Comparison of ENCODE assay signal across 19 cellular contexts in genomic region chr3:167456157-167456799, GRCh38. TPM values are rescaled to one million over a fixed set of nuclear protein-coding genes. Genes with fewer than 3 reads are reported as not detected.
A peak's percentile ranks its signal among the peaks of the same experiment; 100 is the strongest.
DNase-seq lines count a peak whose midpoint lies in the region; ATAC-seq and TF ChIP-seq lines count a peak whose summit lies in the region.
"Had no signal": no experiment of that assay in that cellular context is flagged by ENCODE, and none has a peak within 500 bp of the region (broad histone marks: within the 10 kb centered on the region; RNA-seq: fewer than 3 reads in every experiment).

No MANE protein-coding gene starts in this region.

- no peaks in the 10 kb centered on the region for H3K27me3 Mint-ChIP-seq in CD4-positive, alpha-beta memory T cell
- H3K27me3 Mint-ChIP-seq: CD4-positive, alpha-beta T cell had no signal

- no peak for DNase-seq in body of pancreas
- peak; percentile 2 for DNase-seq in osteoblast (ENCODE audit: insufficient read length, low spot score, missing footprints)
- no peak for DNase-seq in CD4-positive, alpha-beta memory T cell
- no peak for DNase-seq in right lobe of liver
- DNase-seq in ovary, result no peak
- DNase-seq: 8988T; ACHN; AML-193; BE2C; CD4-positive, alpha-beta T cell; COR-L47; DMS153; DND-41; H9 had no signal

- TF ChIP-seq CTCF in body of pancreas (IDR thresholded peaks at IDR 0.05) (no peak), osteoblast (IDR thresholded peaks at IDR 0.05; ENCODE audit: extremely low read depth, low read depth, low read length) (no peak), right lobe of liver (IDR thresholded peaks at IDR 0.05) (no peak), ovary (IDR thresholded peaks at IDR 0.05) (no peak)

- H3K4me1 Mint-ChIP-seq in CD4-positive, alpha-beta memory T cell, result no peaks in the 10 kb centered on the region
- H3K4me1 Mint-ChIP-seq: CD14-positive monocyte had no signal

- H3K36me3 ChIP-seq in HUES64 (ENCODE audit: insufficient read depth, low read length) (no peaks in the 10 kb centered on the region), body of pancreas (replicated peaks in 1 of 2; ENCODE audit: insufficient read depth in 1 of 2, low read depth in 2 of 2) (peaks cover 0 to 6% of the 10 kb centered on the region in 2 donors), osteoblast (ENCODE audit: insufficient read depth, low read length) (no peaks in the 10 kb centered on the region), right lobe of liver (no peaks in the 10 kb centered on the region), ovary (no peaks in the 10 kb centered on the region)
- no peaks in the 10 kb centered on the region for H3K36me3 ChIP-seq in CD4-positive, alpha-beta memory T cell (ENCODE audit: insufficient read depth, low read length)
- H3K36me3 ChIP-seq: BE2C; BLaER1 treated with 17β-estradiol and CSF1 and Interleukin-3, amounts not matched to agents 10 nM and 100 nM had no signal

- peak overlapping the region; percentile 11; the same call in 1 of the 2 replicates for H3K27ac ChIP-seq in HUES64 (ENCODE audit: low read depth, low read length)
- H3K27ac ChIP-seq in body of pancreas, result peak overlapping the region in 1 of 4 donors; percentile 45
- H3K27ac ChIP-seq in osteoblast (ENCODE audit: low read depth, low read length), result no peak overlapping the region
- no peak overlapping the region for H3K27ac ChIP-seq in CD4-positive, alpha-beta memory T cell (ENCODE audit: low read depth, low read length)
- H3K27ac ChIP-seq in right lobe of liver, result no peak overlapping the region
- H3K27ac ChIP-seq in ovary, result no peak overlapping the region
- H3K27ac ChIP-seq: A549; BLaER1 treated with 17β-estradiol and CSF1 and Interleukin-3, amounts not matched to agents 10 nM and 100 nM had no signal

- no peak for TF ChIP-seq EP300 in ovary (IDR thresholded peaks at IDR 0.05)

- ATAC-seq in body of pancreas (peak; percentile 43), right lobe of liver (no peak)
- ATAC-seq: A549, HCT116 had no signal

- H3K4me3 ChIP-seq in HUES64 (ENCODE audit: low read length) (no peak overlapping the region), body of pancreas (no peak overlapping the region), osteoblast (ENCODE audit: insufficient read depth, low read length) (no peak overlapping the region), right lobe of liver (no peak overlapping the region), ovary (no peak overlapping the region)
- H3K4me3 ChIP-seq in CD4-positive, alpha-beta memory T cell (ENCODE audit: low read length in 2 of 2), result no peak overlapping the region
- H3K4me3 ChIP-seq: A549; BLaER1 treated with 17β-estradiol and CSF1 and Interleukin-3, amounts not matched to agents 10 nM and 100 nM had no signal

- no peaks in the 10 kb centered on the region for H4K20me1 ChIP-seq in osteoblast (ENCODE audit: insufficient read depth, low read length)
- H4K20me1 ChIP-seq: BLaER1 treated with 17β-estradiol and CSF1 and Interleukin-3, amounts not matched to agents 10 nM and 100 nM had no signal

- POLR2A ChIA-PET in CD4-positive, alpha-beta memory T cell (lab: Charles Lee; ENCODE audit: partially characterized antibody), result no interaction called here

- TF ChIP-seq POLR2A in body of pancreas (IDR thresholded peaks at IDR 0.05) (no peak), right lobe of liver (IDR thresholded peaks at IDR 0.05) (no peak), ovary (IDR thresholded peaks at IDR 0.05) (no peak)

- no peaks in the 10 kb centered on the region for H3K36me3 Mint-ChIP-seq in CD4-positive, alpha-beta memory T cell

- H3K27me3 ChIP-seq in HUES64 (ENCODE audit: insufficient read depth, low read length), result no peaks in the 10 kb centered on the region
- H3K27me3 ChIP-seq in body of pancreas, result no peaks in the 10 kb centered on the region
- H3K27me3 ChIP-seq in osteoblast (ENCODE audit: insufficient read depth, low read length), result no peaks in the 10 kb centered on the region
- H3K27me3 ChIP-seq in CD4-positive, alpha-beta memory T cell (ENCODE audit: insufficient read depth, low read length), result no peaks in the 10 kb centered on the region
- H3K27me3 ChIP-seq in right lobe of liver, result no peaks in the 10 kb centered on the region
- no peaks in the 10 kb centered on the region for H3K27me3 ChIP-seq in ovary
- H3K27me3 ChIP-seq: BE2C; BLaER1 treated with 17β-estradiol and CSF1 and Interleukin-3, amounts not matched to agents 10 nM and 100 nM had no signal

- intact Hi-C loops in body of pancreas (cut with DNase I), result no loop called here
- intact Hi-C loops in CD4-positive, alpha-beta memory T cell (cut with micrococcal nuclease), result no loop called here
- intact Hi-C loops in right lobe of liver (cut with DNase I), result no loop called here
- intact Hi-C loops in ovary (cut with DNase I), result no loop called here

- CTCF ChIA-PET in CD4-positive, alpha-beta memory T cell (lab: Charles Lee; ENCODE audit: partially characterized antibody), result no interaction called here

- no peak overlapping the region for H3K4me2 ChIP-seq in osteoblast (ENCODE audit: insufficient read depth, low read length)
- H3K4me2 ChIP-seq: A549; BLaER1 treated with 17β-estradiol and CSF1 and Interleukin-3, amounts not matched to agents 10 nM and 100 nM had no signal

- H3K4me1 ChIP-seq in HUES64 (ENCODE audit: insufficient read depth, low read length) (peaks cover 38% of the 10 kb centered on the region), body of pancreas (peaks cover 17% of the 10 kb centered on the region), osteoblast (ENCODE audit: insufficient read depth, low read length) (no peaks in the 10 kb centered on the region), right lobe of liver (no peaks in the 10 kb centered on the region), ovary (ENCODE audit: insufficient read depth) (no peaks in the 10 kb centered on the region)
- no peaks in the 10 kb centered on the region for H3K4me1 ChIP-seq in CD4-positive, alpha-beta memory T cell (ENCODE audit: insufficient read depth, low read length)
- H3K4me1 ChIP-seq: A549; BE2C; BLaER1 treated with 17β-estradiol and CSF1 and Interleukin-3, amounts not matched to agents 10 nM and 100 nM had no signal

- no peak overlapping the region for H2AFZ ChIP-seq in osteoblast (ENCODE audit: low read length)

- WGBS in HUES64, result 92% methylated on average over 4 of the region's 6 CpGs
- WGBS in body of pancreas, 2 donors, result 42% methylated on average over 6 of the region's 6 CpGs
- WGBS in right lobe of liver (ENCODE audit: insufficient coverage, low coverage, low lambda C conversion rate, missing lambda C conversion rate), result 41% methylated on average over 6 of the region's 6 CpGs
- WGBS in ovary, 3 donors, result 49 to 67% (median 50%) methylated on average over 6 of the region's 6 CpGs

- no peak overlapping the region for H3K27ac Mint-ChIP-seq in CD4-positive, alpha-beta memory T cell
- H3K27ac Mint-ChIP-seq: CD14-positive monocyte; CD4-positive, alpha-beta T cell had no signal

- H3K4me3 Mint-ChIP-seq in CD4-positive, alpha-beta memory T cell, result no peak overlapping the region
- H3K4me3 Mint-ChIP-seq: CD14-positive monocyte; CD4-positive, alpha-beta T cell; H9 had no signal

- peaks cover 0 to 1% (median 0%) of the 10 kb centered on the region in 8 donors for H3K9me3 Mint-ChIP-seq in CD4-positive, alpha-beta memory T cell
- H3K9me3 Mint-ChIP-seq: CD4-positive, alpha-beta T cell; H9 had no signal

- no peaks in the 10 kb centered on the region for H3K79me2 ChIP-seq in osteoblast (ENCODE audit: insufficient read depth, low read length)

- no peak overlapping the region for H3K9ac ChIP-seq in HUES64 (ENCODE audit: low read depth, low read length)
- H3K9ac ChIP-seq: BLaER1 treated with 17β-estradiol and CSF1 and Interleukin-3, amounts not matched to agents 10 nM and 100 nM had no signal

- H3K9me3 ChIP-seq in HUES64 (ENCODE audit: insufficient read depth, low read depth, low read length) (no peaks in the 10 kb centered on the region), body of pancreas (no peaks in the 10 kb centered on the region), osteoblast (ENCODE audit: low read depth, low read length) (no peaks in the 10 kb centered on the region), right lobe of liver (no peaks in the 10 kb centered on the region), ovary (no peaks in the 10 kb centered on the region)
- H3K9me3 ChIP-seq in CD4-positive, alpha-beta memory T cell (ENCODE audit: control insufficient read depth in 1 of 2, low read length in 2 of 2), result no peaks in the 10 kb centered on the region
- H3K9me3 ChIP-seq: A549; BE2C; BLaER1 treated with 17β-estradiol and CSF1 and Interleukin-3, amounts not matched to agents 10 nM and 100 nM had no signal

RNA-seq across cellular contexts. Expression of gene SERPINI2, which starts 17.6 kb away (rescaled TPM):
- not detected for polyA plus RNA-seq in HUES64 (2013, experiment 1 of 2)
- not detected for polyA plus RNA-seq in HUES64 (2013, experiment 2 of 2)
- total RNA-seq in body of pancreas (100 to 1,000 TPM; 167 to 221 TPM), osteoblast (not detected in 2 replicates), right lobe of liver (not detected), ovary (1 to 10 TPM in 1 of 7 donors, under 1 TPM in 3, not detected in 3; 0.20 to 8.8 (median 0.58) TPM)
- total RNA-seq in CD4-positive, alpha-beta memory T cell, result not detected
- polyA plus RNA-seq in CD4-positive, alpha-beta memory T cell, result not detected
- polyA plus RNA-seq in ovary, result under 1 TPM in 1 of 2 donors, not detected in 1; 0.33 TPM
- total RNA-seq: CD4-positive, alpha-beta T cell had no signal
- polyA plus RNA-seq: A549, CD14-positive monocyte had no signal

Comparison
In these comparisons a context has a peak if more than half of its experiments do, and no peak if none do; other contexts are left out.
1. RNA of gene SERPINI2, which starts 17.6 kb away (total RNA-seq): 167 to 221 TPM in body of pancreas; 0.20 to 8.8 TPM in ovary, not detected in osteoblast, not detected in CD4-positive, alpha-beta memory T cell and not detected in right lobe of liver; every median in the first group is over 10 times any median in the second.